2 cellular contexts compared by ENCODE assay signal in the genomic region with DNA sequence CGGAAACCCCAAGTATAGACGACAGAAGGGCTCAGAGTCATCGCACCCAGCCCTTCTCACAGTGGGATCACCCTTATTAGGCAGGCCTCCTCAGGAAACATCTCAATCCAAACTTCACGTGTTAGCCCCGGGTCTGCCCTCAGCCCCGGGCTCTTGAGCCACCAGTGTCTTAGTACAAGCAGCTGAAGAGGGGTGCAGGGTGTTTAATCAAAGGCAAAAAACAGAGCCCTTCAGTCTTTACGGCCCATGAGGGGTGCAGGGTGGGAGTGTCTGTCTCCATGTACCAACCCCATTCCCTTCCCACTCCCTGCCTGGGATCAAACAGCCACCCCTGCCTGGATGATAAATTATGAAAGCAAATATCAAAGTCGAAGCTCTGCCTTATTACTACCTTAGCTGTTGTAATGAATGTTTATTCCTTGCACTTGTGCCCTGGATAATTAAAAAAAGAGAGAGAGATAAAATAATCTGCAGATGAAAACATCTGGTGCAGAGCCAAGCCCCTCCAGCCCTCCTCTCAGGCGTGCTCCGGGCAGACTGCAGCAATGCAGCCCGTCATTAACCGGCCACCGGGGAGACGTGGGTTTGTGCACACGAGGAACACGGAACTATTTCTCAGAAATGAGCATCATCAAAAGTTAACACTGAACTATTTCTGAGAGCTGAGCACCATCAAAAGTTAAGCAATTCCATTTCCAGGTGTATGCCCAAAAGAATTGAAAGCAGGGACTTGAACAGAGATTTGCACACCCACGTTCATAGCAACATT.
TF ChIP-seq lines count a peak whose summit lies in the region.

No MANE protein-coding gene starts in this region.

TF ChIP-seq in SK-N-SH, 30 proteins besides CTCF, POLR2A, EP300 and RAD21 (continued from another document):
- TF ChIP-seq, protein P1, sequence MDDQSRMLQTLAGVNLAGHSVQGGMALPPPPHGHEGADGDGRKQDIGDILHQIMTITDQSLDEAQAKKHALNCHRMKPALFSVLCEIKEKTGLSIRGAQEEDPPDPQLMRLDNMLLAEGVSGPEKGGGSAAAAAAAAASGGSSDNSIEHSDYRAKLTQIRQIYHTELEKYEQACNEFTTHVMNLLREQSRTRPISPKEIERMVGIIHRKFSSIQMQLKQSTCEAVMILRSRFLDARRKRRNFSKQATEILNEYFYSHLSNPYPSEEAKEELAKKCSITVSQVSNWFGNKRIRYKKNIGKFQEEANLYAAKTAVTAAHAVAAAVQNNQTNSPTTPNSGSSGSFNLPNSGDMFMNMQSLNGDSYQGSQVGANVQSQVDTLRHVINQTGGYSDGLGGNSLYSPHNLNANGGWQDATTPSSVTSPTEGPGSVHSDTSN (IDR thresholded peaks at IDR 0.05) = no peak
- no peak for TF ChIP-seq FOSL2 (IDR thresholded peaks at IDR 0.05; ENCODE audit: borderline replicate concordance, low read depth)
- no peak for TF ChIP-seq SMC3 (IDR thresholded peaks at IDR 0.05; ENCODE audit: low read depth, low read length)
- TF ChIP-seq, protein P2, sequence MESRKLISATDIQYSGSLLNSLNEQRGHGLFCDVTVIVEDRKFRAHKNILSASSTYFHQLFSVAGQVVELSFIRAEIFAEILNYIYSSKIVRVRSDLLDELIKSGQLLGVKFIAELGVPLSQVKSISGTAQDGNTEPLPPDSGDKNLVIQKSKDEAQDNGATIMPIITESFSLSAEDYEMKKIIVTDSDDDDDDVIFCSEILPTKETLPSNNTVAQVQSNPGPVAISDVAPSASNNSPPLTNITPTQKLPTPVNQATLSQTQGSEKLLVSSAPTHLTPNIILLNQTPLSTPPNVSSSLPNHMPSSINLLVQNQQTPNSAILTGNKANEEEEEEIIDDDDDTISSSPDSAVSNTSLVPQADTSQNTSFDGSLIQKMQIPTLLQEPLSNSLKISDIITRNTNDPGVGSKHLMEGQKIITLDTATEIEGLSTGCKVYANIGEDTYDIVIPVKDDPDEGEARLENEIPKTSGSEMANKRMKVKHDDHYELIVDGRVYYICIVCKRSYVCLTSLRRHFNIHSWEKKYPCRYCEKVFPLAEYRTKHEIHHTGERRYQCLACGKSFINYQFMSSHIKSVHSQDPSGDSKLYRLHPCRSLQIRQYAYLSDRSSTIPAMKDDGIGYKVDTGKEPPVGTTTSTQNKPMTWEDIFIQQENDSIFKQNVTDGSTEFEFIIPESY (IDR thresholded peaks at IDR 0.05; ENCODE audit: borderline replicate concordance, low read depth) = no peak
- no peak for TF ChIP-seq GATA2 (CRISPR knock-in tag; IDR thresholded peaks at IDR 0.05)
- TF ChIP-seq MXI1 (IDR thresholded peaks at IDR 0.05; ENCODE audit: low read depth, low read length) = no peak
- TF ChIP-seq, protein P3, sequence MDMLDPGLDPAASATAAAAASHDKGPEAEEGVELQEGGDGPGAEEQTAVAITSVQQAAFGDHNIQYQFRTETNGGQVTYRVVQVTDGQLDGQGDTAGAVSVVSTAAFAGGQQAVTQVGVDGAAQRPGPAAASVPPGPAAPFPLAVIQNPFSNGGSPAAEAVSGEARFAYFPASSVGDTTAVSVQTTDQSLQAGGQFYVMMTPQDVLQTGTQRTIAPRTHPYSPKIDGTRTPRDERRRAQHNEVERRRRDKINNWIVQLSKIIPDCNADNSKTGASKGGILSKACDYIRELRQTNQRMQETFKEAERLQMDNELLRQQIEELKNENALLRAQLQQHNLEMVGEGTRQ (IDR thresholded peaks at IDR 0.05; ENCODE audit: borderline replicate concordance, low read depth, low read length) = no peak

TF ChIP-seq in SK-N-SH treated with all-trans-retinoic acid at 6 μM for 48 hours, 23 proteins besides CTCF, POLR2A, EP300 and RAD21 (continued from another document):
- TF ChIP-seq, protein P4, sequence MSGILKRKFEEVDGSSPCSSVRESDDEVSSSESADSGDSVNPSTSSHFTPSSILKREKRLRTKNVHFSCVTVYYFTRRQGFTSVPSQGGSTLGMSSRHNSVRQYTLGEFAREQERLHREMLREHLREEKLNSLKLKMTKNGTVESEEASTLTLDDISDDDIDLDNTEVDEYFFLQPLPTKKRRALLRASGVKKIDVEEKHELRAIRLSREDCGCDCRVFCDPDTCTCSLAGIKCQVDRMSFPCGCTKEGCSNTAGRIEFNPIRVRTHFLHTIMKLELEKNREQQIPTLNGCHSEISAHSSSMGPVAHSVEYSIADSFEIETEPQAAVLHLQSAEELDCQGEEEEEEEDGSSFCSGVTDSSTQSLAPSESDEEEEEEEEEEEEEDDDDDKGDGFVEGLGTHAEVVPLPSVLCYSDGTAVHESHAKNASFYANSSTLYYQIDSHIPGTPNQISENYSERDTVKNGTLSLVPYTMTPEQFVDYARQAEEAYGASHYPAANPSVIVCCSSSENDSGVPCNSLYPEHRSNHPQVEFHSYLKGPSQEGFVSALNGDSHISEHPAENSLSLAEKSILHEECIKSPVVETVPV (CRISPR knock-in tag; IDR thresholded peaks at IDR 0.05) = no peak
- TF ChIP-seq TCF4 (CRISPR knock-in tag; IDR thresholded peaks at IDR 0.05; ENCODE audit: borderline replicate concordance) (no peak), ZFP3 (CRISPR knock-in tag; IDR thresholded peaks at IDR 0.05) (no peak)
